ENCODE assay signal across 9 cellular contexts in genomic region chr19:10565028-10565566, GRCh38. TPM values are rescaled to one million over a fixed set of nuclear protein-coding genes. Genes with fewer than 3 reads are reported as not detected.
DNase-seq lines count a peak whose midpoint lies in the region; ATAC-seq, FAIRE-seq and TF ChIP-seq lines count a peak whose summit lies in the region.
"Had no signal": no experiment of that assay in that cellular context is flagged by ENCODE, and none has a peak within 500 bp of the region (broad histone marks: within the 10 kb centered on the region; RNA-seq: fewer than 3 reads in every experiment).

No MANE protein-coding gene starts in this region.

- no peak for ATAC-seq in T-helper 17 cell

- in situ Hi-C loops in T47D (cut with HindIII; ENCODE audit: low pct_unique_long_range_greater_than_20kb, low sequenced_read_pairs) = no loop called here

- H3K4me3 ChIP-seq in HUES64 (ENCODE audit: low read length) (peak overlapping the region; percentile 89), keratinocyte (ENCODE audit: control insufficient read depth in 2 of 3, extremely low read depth in 1 of 3, insufficient read depth in 2 of 3, low read depth in 1 of 3, low read length in 3 of 3) (peak overlapping the region; percentile 81 to 98 (median 88))

- no peaks in the 10 kb centered on the region for H4K20me1 ChIP-seq in keratinocyte (ENCODE audit: control insufficient read depth, extremely low read depth, insufficient read depth, low read length)

- H3K27me3 ChIP-seq in HUES64 (ENCODE audit: insufficient read depth, low read length) = peaks cover 22% of the 10 kb centered on the region
- no peaks in the 10 kb centered on the region for H3K27me3 ChIP-seq in keratinocyte (ENCODE audit: control insufficient read depth, extremely low read depth, insufficient read depth, low read length)

- peaks cover 36% of the 10 kb centered on the region for H3K4me1 Mint-ChIP-seq in T-helper 17 cell

- H3K27ac ChIP-seq in HUES64 (ENCODE audit: low read depth, low read length) (peak overlapping the region; percentile 93), keratinocyte (ENCODE audit: control insufficient read depth, insufficient read depth, low read length) (peak overlapping the region; percentile 64)

- peak overlapping the region; percentile 91 for H3K9ac ChIP-seq in HUES64 (ENCODE audit: low read depth, low read length)
- H3K9ac ChIP-seq in keratinocyte (ENCODE audit: control insufficient read depth, extremely low read depth, insufficient read depth, low read length) = peak overlapping the region; percentile 83

- H3K36me3 Mint-ChIP-seq in T-helper 17 cell (ENCODE audit: low read depth) = peaks cover 6% of the 10 kb centered on the region

- FAIRE-seq in keratinocyte (lab: Jason Lieb, UNC) = no peak
- FAIRE-seq: TTC549 had no signal

- 10% methylated on average over 10 of the region's 10 CpGs for WGBS in HUES64

- H3K4me1 ChIP-seq in HUES64 (ENCODE audit: insufficient read depth, low read length) (0 out of 2 replicates have a peak, but pooled peaks cover 12% of the 10 kb centered on the region), keratinocyte (ENCODE audit: control insufficient read depth, extremely low read depth, insufficient read depth, low read length) (peaks cover 31% of the 10 kb centered on the region)

- peak overlapping the region; percentile 78 for H2AFZ ChIP-seq in keratinocyte (ENCODE audit: control insufficient read depth, low read length)

- H3K36me3 ChIP-seq in HUES64 (ENCODE audit: insufficient read depth, low read length) = peaks cover 32% of the 10 kb centered on the region
- peaks cover 9 to 15% of the 10 kb centered on the region in 2 experiments for H3K36me3 ChIP-seq in keratinocyte (ENCODE audit: control insufficient read depth in 2 of 2, extremely low read depth in 1 of 2, insufficient read depth in 2 of 2, low read length in 2 of 2)

- H3K27me3 Mint-ChIP-seq in T-helper 17 cell = no peaks in the 10 kb centered on the region

- no peaks in the 10 kb centered on the region for H3K9me3 ChIP-seq in HUES64 (ENCODE audit: insufficient read depth, low read depth, low read length)
- no peaks in the 10 kb centered on the region for H3K9me3 ChIP-seq in T-helper 17 cell (ENCODE audit: control insufficient read depth, low read length, poor library complexity, severe bottlenecking)
- no peaks in the 10 kb centered on the region for H3K9me3 ChIP-seq in keratinocyte (ENCODE audit: control insufficient read depth, low read depth, low read length)

- dilution Hi-C loops in keratinocyte (cut with MboI; ENCODE audit: extremely low pct_ligation_motif_present, low sequenced_read_pairs) = no loop called here

- peak overlapping the region; percentile 84 for H3K4me2 ChIP-seq in keratinocyte (ENCODE audit: control insufficient read depth, extremely low read depth, insufficient read depth, low read depth, low read length)

- H3K79me2 ChIP-seq in keratinocyte (ENCODE audit: control insufficient read depth, insufficient read depth, low read length) = peaks cover 18% of the 10 kb centered on the region

- H3K27ac Mint-ChIP-seq in T-helper 17 cell = peak overlapping the region; percentile 99

- TF ChIP-seq CTCF in keratinocyte (optimal IDR thresholded peaks at IDR 0.05 in 1 of 3, IDR thresholded peaks at IDR 0.05 in 1 of 3, conservative IDR thresholded peaks at IDR 0.05 in 1 of 3; ENCODE audit: extremely low read depth in 1 of 3, insufficient read depth in 2 of 3, low read length in 3 of 3) = peak; percentile 25 to 53 (median 38)

- DNase-seq in COR-L47 (lab: John Stamatoyannopoulos, UW) (peak; percentile 39), T-helper 17 cell (peak in 2 of 3 donors; percentile 32), T47D (ENCODE audit: low read depth in 1 of 2, low spot score in 1 of 2) (peak; percentile 56 to 63), keratinocyte (ENCODE audit: low read depth, low spot score) (no peak), kidney glomerular epithelial cell (lab: John Stamatoyannopoulos, UW) (no peak), foreskin melanocyte (no peak)
- DNase-seq in stimulated activated CD4-positive, alpha-beta T cell treated with anti-CD3 and anti-CD28 coated beads, Interleukin-4, amount 100 ng/mL, for 1 hour = peak; percentile 65

- H3K9me1 ChIP-seq in keratinocyte (ENCODE audit: control insufficient read depth, extremely low read depth, insufficient read depth, low read length) = no peaks in the 10 kb centered on the region

- H3K4me3 Mint-ChIP-seq in T-helper 17 cell = peak overlapping the region; percentile 99

RNA-seq across cellular contexts. Expression of gene KRI1, which starts 0.7 kb away (rescaled TPM):
- 27.0 TPM for polyA plus RNA-seq in HUES64 (2013, experiment 1 of 2)
- polyA plus RNA-seq in HUES64 (2013, experiment 2 of 2) = 24.5 TPM
- 10 to 100 TPM; 33.9 to 43.7 TPM for total RNA-seq in T-helper 17 cell
- 13.4 to 19.0 TPM (median 13.5 TPM) in 3 replicates for polyA plus RNA-seq in keratinocyte
- polyA plus RNA-seq in keratinocyte (2011; ENCODE audit: low read depth) = 48.2 TPM
- polyA plus RNA-seq in keratinocyte (2011; cell fraction: cytosol; rRNA removed) = 7.6 and 12.7 TPM in 2 replicates
- 41.0 and 42.6 TPM in 2 replicates for polyA plus RNA-seq in keratinocyte (2011; cell fraction: nucleus; rRNA removed)
- 12.5 and 20.2 TPM in 2 replicates for polyA plus RNA-seq in keratinocyte (2012; ENCODE audit: low replicate concordance)
- polyA minus RNA-seq in keratinocyte = 4.5 to 7.4 TPM (median 5.3 TPM) in 3 replicates
- 13.8 TPM for polyA minus RNA-seq in keratinocyte (2011; cell fraction: cytosol; rRNA and poly(A)+ RNA removed)
- polyA minus RNA-seq in keratinocyte (2011; cell fraction: nucleus; rRNA and poly(A)+ RNA removed) = 8.1 and 9.8 TPM in 2 replicates

RNA-seq across cellular contexts. Expression of gene CDKN2D, which starts 3.7 kb away (rescaled TPM):
- polyA plus RNA-seq in HUES64 (2013, experiment 1 of 2) = 2.4 TPM
- 3.7 TPM for polyA plus RNA-seq in HUES64 (2013, experiment 2 of 2)
- 10 to 100 TPM; 71.0 to 83.3 TPM for total RNA-seq in T-helper 17 cell
- polyA plus RNA-seq in keratinocyte = 3.9 to 7.3 TPM (median 6.8 TPM) in 3 replicates
- 1.9 TPM for polyA plus RNA-seq in keratinocyte (2011; ENCODE audit: low read depth)
- polyA plus RNA-seq in keratinocyte (2011; cell fraction: cytosol; rRNA removed) = 4.1 and 8.0 TPM in 2 replicates
- polyA plus RNA-seq in keratinocyte (2011; cell fraction: nucleus; rRNA removed) = 4.1 and 5.0 TPM in 2 replicates
- 4.8 and 13.1 TPM in 2 replicates for polyA plus RNA-seq in keratinocyte (2012; ENCODE audit: low replicate concordance)
- 2.5 to 6.5 TPM (median 2.8 TPM) in 3 replicates for polyA minus RNA-seq in keratinocyte
- polyA minus RNA-seq in keratinocyte (2011; cell fraction: cytosol; rRNA and poly(A)+ RNA removed) = 10.0 TPM
- polyA minus RNA-seq in keratinocyte (2011; cell fraction: nucleus; rRNA and poly(A)+ RNA removed) = 0.93 and 0.95 TPM in 2 replicates

RNA-seq across cellular contexts. Expression of gene ATG4D, which starts 21.4 kb away (rescaled TPM):
- polyA plus RNA-seq in HUES64 (2013, experiment 1 of 2) = 23.6 TPM
- 24.9 TPM for polyA plus RNA-seq in HUES64 (2013, experiment 2 of 2)
- 10 to 100 TPM; 70.6 to 70.7 TPM for total RNA-seq in T-helper 17 cell
- 12.6 to 17.9 TPM (median 15.5 TPM) in 3 replicates for polyA plus RNA-seq in keratinocyte
- 6.1 TPM for polyA plus RNA-seq in keratinocyte (2011; ENCODE audit: low read depth)
- polyA plus RNA-seq in keratinocyte (2011; cell fraction: cytosol; rRNA removed) = 12.4 and 19.5 TPM in 2 replicates
- 22.0 and 29.4 TPM in 2 replicates for polyA plus RNA-seq in keratinocyte (2011; cell fraction: nucleus; rRNA removed)
- 19.0 and 37.1 TPM in 2 replicates for polyA plus RNA-seq in keratinocyte (2012; ENCODE audit: low replicate concordance)
- 8.8 to 43.4 TPM (median 16.2 TPM) in 3 replicates for polyA minus RNA-seq in keratinocyte
- polyA minus RNA-seq in keratinocyte (2011; cell fraction: cytosol; rRNA and poly(A)+ RNA removed) = 30.3 TPM
- 9.8 and 10.8 TPM in 2 replicates for polyA minus RNA-seq in keratinocyte (2011; cell fraction: nucleus; rRNA and poly(A)+ RNA removed)

RNA-seq across cellular contexts. Expression of gene AP1M2, which starts 22.0 kb away (rescaled TPM):
- 14.7 TPM for polyA plus RNA-seq in HUES64 (2013, experiment 1 of 2)
- 17.5 TPM for polyA plus RNA-seq in HUES64 (2013, experiment 2 of 2)
- 1 to 10 TPM in 1 of 2 donors, not detected in 1; 2.0 TPM for total RNA-seq in T-helper 17 cell
- polyA plus RNA-seq in keratinocyte = 83.1 to 122 TPM (median 109 TPM) in 3 replicates
- 32.6 TPM for polyA plus RNA-seq in keratinocyte (2011; ENCODE audit: low read depth)
- 89.6 and 103 TPM in 2 replicates for polyA plus RNA-seq in keratinocyte (2011; cell fraction: cytosol; rRNA removed)
- polyA plus RNA-seq in keratinocyte (2011; cell fraction: nucleus; rRNA removed) = 68.6 and 85.6 TPM in 2 replicates
- 76.8 and 87.2 TPM in 2 replicates for polyA plus RNA-seq in keratinocyte (2012; ENCODE audit: low replicate concordance)
- polyA minus RNA-seq in keratinocyte = 137 to 221 TPM (median 160 TPM) in 3 replicates
- polyA minus RNA-seq in keratinocyte (2011; cell fraction: cytosol; rRNA and poly(A)+ RNA removed) = 129 TPM
- polyA minus RNA-seq in keratinocyte (2011; cell fraction: nucleus; rRNA and poly(A)+ RNA removed) = 42.7 and 56.3 TPM in 2 replicates

RNA-seq across cellular contexts. Expression of gene S1PR5, which starts 47.9 kb away (rescaled TPM):
- polyA plus RNA-seq in HUES64 (2013, experiment 1 of 2) = 1.1 TPM
- 1.0 TPM for polyA plus RNA-seq in HUES64 (2013, experiment 2 of 2)
- 1 to 10 TPM in 1 of 2 donors, under 1 TPM in 1; 0.50 to 1.3 TPM for total RNA-seq in T-helper 17 cell
- 9.4 to 10.5 TPM (median 10.3 TPM) in 3 replicates for polyA plus RNA-seq in keratinocyte
- polyA plus RNA-seq in keratinocyte (2011; ENCODE audit: low read depth) = 47.8 TPM
- polyA plus RNA-seq in keratinocyte (2011; cell fraction: cytosol; rRNA removed) = 3.5 and 5.5 TPM in 2 replicates
- polyA plus RNA-seq in keratinocyte (2011; cell fraction: nucleus; rRNA removed) = 15.9 and 17.3 TPM in 2 replicates
- polyA plus RNA-seq in keratinocyte (2012; ENCODE audit: low replicate concordance) = 10.9 and 26.2 TPM in 2 replicates
- polyA minus RNA-seq in keratinocyte = 2.2 to 4.1 TPM (median 3.0 TPM) in 3 replicates
- polyA minus RNA-seq in keratinocyte (2011; cell fraction: cytosol; rRNA and poly(A)+ RNA removed) = 20.5 TPM
- polyA minus RNA-seq in keratinocyte (2011; cell fraction: nucleus; rRNA and poly(A)+ RNA removed) = 16.1 and 16.9 TPM in 2 replicates

Comparison
In these comparisons a context has a peak if more than half of its experiments do, and no peak if none do; other contexts are left out.
1. DNase-seq: peak in COR-L47 (single experiment), T-helper 17 cell (2 of 3), T47D (2 of 2) and stimulated activated CD4-positive, alpha-beta T cell treated with anti-CD3 and anti-CD28 coated beads, Interleukin-4, amount 100 ng/mL, for 1 hour (single experiment); none in keratinocyte (single experiment), kidney glomerular epithelial cell (single experiment) and foreskin melanocyte (single experiment).